36 cellular contexts compared by ENCODE assay signal in genomic region chr1:14994148-14994547, GRCh38.
"Had no signal": no experiment of that assay in that cellular context is flagged by ENCODE, and none has a peak within 500 bp of the region (broad histone marks: within the 10 kb centered on the region; RNA-seq: fewer than 3 reads in every experiment).

No MANE protein-coding gene starts in this region.

- H3K27ac Mint-ChIP-seq: activated CD4-positive, alpha-beta memory T cell treated with anti-CD3 and anti-CD28 coated beads for 36 hours; activated naive CD4-positive, alpha-beta T cell treated with anti-CD3 and anti-CD28 coated beads, Interleukin-2, amount 50 U/mL, for 24 hours; activated naive CD8-positive, alpha-beta T cell treated with anti-CD3 and anti-CD28 coated beads, Interleukin-2, amount 10 ng/mL, durations not matched to agents 7 days and 5 days; activated T-cell treated with anti-CD3 and anti-CD28 coated beads, Interleukin-2, amount 50 U/mL, for 72 hours; activated T-helper 17 cell treated with anti-CD3 and anti-CD28 coated beads, Interleukin-2, amount 50 U/mL, for 72 hours; T-helper 1 cell treated with Interleukin-12 subunit alpha and Interleukin-12 subunit beta and Interleukin-4 antibody, amounts not matched to agents 30 μg/mL and 1 μg/mL, for 36 hours; T-helper 2 cell treated with Interferon-gamma antibody and Interleukin-4, amounts not matched to agents 5 μg/mL and 100 μg/mL, for 36 hours; WTC11 had no signal

- H3K4me3 Mint-ChIP-seq: activated CD4-positive, alpha-beta memory T cell treated with anti-CD3 and anti-CD28 coated beads for 36 hours; activated naive CD4-positive, alpha-beta T cell treated with anti-CD3 and anti-CD28 coated beads, Interleukin-2, amount 50 U/mL, for 24 hours; activated naive CD8-positive, alpha-beta T cell treated with anti-CD3 and anti-CD28 coated beads, Interleukin-2, amount 10 ng/mL, durations not matched to agents 7 days and 5 days; activated T-cell treated with anti-CD3 and anti-CD28 coated beads, Interleukin-2, amount 50 U/mL, for 72 hours; activated T-helper 17 cell treated with anti-CD3 and anti-CD28 coated beads, Interleukin-2, amount 50 U/mL, for 72 hours; T-helper 1 cell treated with Interleukin-12 subunit alpha and Interleukin-12 subunit beta and Interleukin-4 antibody, amounts not matched to agents 30 μg/mL and 1 μg/mL, for 36 hours; T-helper 2 cell treated with Interferon-gamma antibody and Interleukin-4, amounts not matched to agents 5 μg/mL and 100 μg/mL, for 36 hours; WTC11 had no signal

- H3K4me1 ChIP-seq: ascending aorta, breast epithelium, Peyer's patch had no signal

- H3K36me3 ChIP-seq: ascending aorta, breast epithelium, MG63, Peyer's patch, SJSA1 had no signal

- H3K9ac ChIP-seq: SK-N-SH had no signal

- H3K27me3 ChIP-seq: ascending aorta, breast epithelium, MG63, Peyer's patch, SJSA1 had no signal

- FAIRE-seq: TTC549 had no signal

- H3K9me3 Mint-ChIP-seq: activated CD4-positive, alpha-beta memory T cell treated with anti-CD3 and anti-CD28 coated beads for 36 hours; activated naive CD4-positive, alpha-beta T cell treated with anti-CD3 and anti-CD28 coated beads, Interleukin-2, amount 50 U/mL, for 24 hours; activated naive CD8-positive, alpha-beta T cell treated with anti-CD3 and anti-CD28 coated beads, Interleukin-2, amount 10 ng/mL, durations not matched to agents 7 days and 5 days; activated T-cell treated with anti-CD3 and anti-CD28 coated beads, Interleukin-2, amount 50 U/mL, for 72 hours; activated T-helper 17 cell treated with anti-CD3 and anti-CD28 coated beads, Interleukin-2, amount 50 U/mL, for 72 hours; T-helper 1 cell treated with Interleukin-12 subunit alpha and Interleukin-12 subunit beta and Interleukin-4 antibody, amounts not matched to agents 30 μg/mL and 1 μg/mL, for 36 hours; T-helper 2 cell treated with Interferon-gamma antibody and Interleukin-4, amounts not matched to agents 5 μg/mL and 100 μg/mL, for 36 hours; WTC11 had no signal

- H3K4me3 ChIP-seq: ascending aorta, breast epithelium, MG63, Peyer's patch, SJSA1 had no signal

- H3K9me3 ChIP-seq: ascending aorta, breast epithelium, MG63, Peyer's patch, SJSA1, SK-N-SH had no signal

- H3K27ac ChIP-seq: Peyer's patch, SJSA1 had no signal

- H3K27me3 Mint-ChIP-seq: activated CD4-positive, alpha-beta memory T cell treated with anti-CD3 and anti-CD28 coated beads for 36 hours; activated naive CD4-positive, alpha-beta T cell treated with anti-CD3 and anti-CD28 coated beads, Interleukin-2, amount 50 U/mL, for 24 hours; activated naive CD8-positive, alpha-beta T cell treated with anti-CD3 and anti-CD28 coated beads, Interleukin-2, amount 10 ng/mL, durations not matched to agents 7 days and 5 days; activated T-helper 17 cell treated with anti-CD3 and anti-CD28 coated beads, Interleukin-2, amount 50 U/mL, for 72 hours had no signal

- DNase-seq: activated CD4-positive, alpha-beta memory T cell treated with anti-CD3 and anti-CD28 coated beads for 36 hours; activated CD4-positive, alpha-beta T cell treated with anti-CD3 and anti-CD28 coated beads for 4 hours; activated CD4-positive, alpha-beta T cell treated with anti-CD3 and anti-CD28 coated beads, Interleukin-2, amount 50 U/mL, for 1 hour; activated effector memory CD4-positive, alpha-beta T cell treated with anti-CD3 and anti-CD28 coated beads, Interleukin-2, amount 50 U/mL, for 16 hours; activated naive CD4-positive, alpha-beta T cell; activated naive CD8-positive, alpha-beta T cell treated with anti-CD3 and anti-CD28 coated beads, Interleukin-2, amount 10 ng/mL, durations not matched to agents 7 days and 5 days; activated T-cell treated with anti-CD3 and anti-CD28 coated beads, Interleukin-2, amount 50 U/mL, for 1 hour; activated T-cell treated with anti-CD3 and anti-CD28 coated beads, Interleukin-2, amount 50 U/mL, for 72 hours; amygdala; Kasumi-1; MG63; NCI-H1048; NCI-H1105 treated with DMSO at 0.1 percent for 48 hours; NCI-H1436; NCI-H1694; NCI-H1930; NCI-H2081 treated with DMSO at 0.1 percent for 48 hours; NCI-H226; NCI-H446 treated with DMSO at 0.1 percent for 48 hours; NCI-H524; NCI-H69; PC-3; Peyer's patch; RPMI8226; SHP77 treated with DMSO at 0.1 percent for 48 hours; SK-N-SH had no signal

- H3K4me2 ChIP-seq: SK-N-SH had no signal

- H3K36me3 Mint-ChIP-seq: activated CD4-positive, alpha-beta memory T cell treated with anti-CD3 and anti-CD28 coated beads for 36 hours; activated naive CD4-positive, alpha-beta T cell treated with anti-CD3 and anti-CD28 coated beads, Interleukin-2, amount 50 U/mL, for 24 hours; activated naive CD8-positive, alpha-beta T cell treated with anti-CD3 and anti-CD28 coated beads, Interleukin-2, amount 10 ng/mL, durations not matched to agents 7 days and 5 days; WTC11 had no signal

- H3K4me1 Mint-ChIP-seq: activated naive CD4-positive, alpha-beta T cell treated with anti-CD3 and anti-CD28 coated beads, Interleukin-2, amount 50 U/mL, for 24 hours; activated naive CD8-positive, alpha-beta T cell treated with anti-CD3 and anti-CD28 coated beads, Interleukin-2, amount 10 ng/mL, durations not matched to agents 7 days and 5 days; activated T-helper 17 cell treated with anti-CD3 and anti-CD28 coated beads, Interleukin-2, amount 50 U/mL, for 72 hours had no signal

- ATAC-seq: activated CD4-positive, CD25-positive, alpha-beta regulatory T cell treated with anti-CD3 and anti-CD28 coated beads, Interleukin-2, amount 50 U/mL, for 24 hours; activated T-cell treated with anti-CD3 and anti-CD28 coated beads, Interleukin-2, amount 50 U/mL, for 72 hours; activated T-helper 17 cell treated with anti-CD3 and anti-CD28 coated beads, Interleukin-2, amount 50 U/mL, for 72 hours; PC-3 had no signal
